8 cellular contexts compared by ENCODE assay signal in the genomic region with DNA sequence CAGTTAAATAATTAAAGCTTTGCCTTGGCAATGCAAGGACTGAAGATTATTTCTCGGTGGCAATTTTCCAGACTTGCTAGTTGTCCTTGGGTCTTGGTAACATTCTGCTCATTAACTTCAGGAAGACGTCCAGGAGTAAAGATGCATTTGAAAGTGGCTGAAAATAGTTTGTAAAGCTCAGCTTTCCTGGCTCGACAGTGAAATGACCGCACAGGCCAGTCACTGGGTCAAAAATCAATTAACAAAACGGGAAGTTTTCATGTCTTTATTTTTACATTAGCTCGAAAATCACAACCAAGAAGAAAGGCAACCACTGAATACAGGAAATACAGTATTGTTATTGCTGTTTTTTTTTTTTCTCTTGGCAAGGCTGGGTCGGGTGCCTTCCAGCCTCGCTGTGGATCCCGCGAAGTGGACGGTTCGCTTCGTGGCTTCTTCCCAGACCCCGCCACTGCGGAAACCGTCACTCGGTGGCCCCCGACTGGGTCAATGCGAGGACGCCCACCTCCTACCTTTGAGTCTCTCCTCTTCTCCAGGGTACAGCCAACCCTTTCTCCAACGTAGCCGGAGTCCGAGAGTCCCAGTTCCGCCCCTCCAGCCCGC. TPM values are rescaled to one million over a fixed set of nuclear protein-coding genes. Genes with fewer than 3 reads are reported as not detected.
DNase-seq lines count a peak whose midpoint lies in the region; ATAC-seq and TF ChIP-seq lines count a peak whose summit lies in the region.

No MANE protein-coding gene starts in this region.

- no peak overlapping the region for H3K27ac Mint-ChIP-seq in activated T-helper 17 cell treated with anti-CD3 and anti-CD28 coated beads, Interleukin-2, amount 50 U/mL, for 72 hours

- H3K4me1 ChIP-seq in right atrium auricular region = peaks cover 0 to 10% of the 10 kb centered on the region in 2 donors

- H3K36me3 Mint-ChIP-seq in activated T-helper 17 cell treated with anti-CD3 and anti-CD28 coated beads, Interleukin-2, amount 50 U/mL, for 72 hours (ENCODE audit: low read depth) = no peaks in the 10 kb centered on the region

- H3K27me3 Mint-ChIP-seq in activated T-helper 17 cell treated with anti-CD3 and anti-CD28 coated beads, Interleukin-2, amount 50 U/mL, for 72 hours = peaks cover 2% of the 10 kb centered on the region

- H3K36me3 ChIP-seq in right atrium auricular region = no peaks in the 10 kb centered on the region

- H3K27ac ChIP-seq in right atrium auricular region = peak overlapping the region; percentile 82 to 91

- TF ChIP-seq CTCF in right atrium auricular region (IDR thresholded peaks at IDR 0.05) (no peak), retinal pigment epithelial cell (conservative IDR thresholded peaks at IDR 0.05; ENCODE audit: low read depth, low read length) (no peak)

- no peak for ATAC-seq in activated T-helper 17 cell treated with anti-CD3 and anti-CD28 coated beads, Interleukin-2, amount 50 U/mL, for 72 hours (replicated peaks)
- ATAC-seq in GM21515 (IDR thresholded peaks at IDR 0.05; ENCODE audit: unreplicated experiment) (no peak), HG03135 (IDR thresholded peaks at IDR 0.05; ENCODE audit: unreplicated experiment) (no peak)

- peaks cover 7% of the 10 kb centered on the region for H3K4me1 Mint-ChIP-seq in activated T-helper 17 cell treated with anti-CD3 and anti-CD28 coated beads, Interleukin-2, amount 50 U/mL, for 72 hours

- DNase-seq in DMS 273 (lab: John Stamatoyannopoulos, UW; ENCODE audit: unreplicated experiment) (peak; percentile 32), DMS 273 treated with DMSO at 0.1 percent for 48 hours (lab: John Stamatoyannopoulos, UW) (no peak), right atrium auricular region (ENCODE audit: low spot score) (no peak), retinal pigment epithelial cell (ENCODE audit: low read depth) (no peak), NCI-H524 (lab: John Stamatoyannopoulos, UW) (no peak)

- H3K4me3 ChIP-seq in right atrium auricular region (peak overlapping the region; percentile 65 to 74), retinal pigment epithelial cell (ENCODE audit: low read length) (peak overlapping the region; percentile 80)

- H3K27me3 ChIP-seq in right atrium auricular region = no peaks in the 10 kb centered on the region

- H3K9me3 ChIP-seq in right atrium auricular region = no peaks in the 10 kb centered on the region

- H3K9me3 Mint-ChIP-seq in activated T-helper 17 cell treated with anti-CD3 and anti-CD28 coated beads, Interleukin-2, amount 50 U/mL, for 72 hours = no peaks in the 10 kb centered on the region

- peak overlapping the region; percentile 87 for H3K4me3 Mint-ChIP-seq in activated T-helper 17 cell treated with anti-CD3 and anti-CD28 coated beads, Interleukin-2, amount 50 U/mL, for 72 hours

RNA-seq across cellular contexts. Expression of gene SNX7, which starts 0.5 kb away (rescaled TPM):
- total RNA-seq in activated T-helper 17 cell treated with anti-CD3 and anti-CD28 coated beads, Interleukin-2, amount 50 U/mL, for 72 hours = 1 to 10 TPM; 1.6 to 2.0 TPM
- total RNA-seq in right atrium auricular region = 10 to 100 TPM; 17.7 to 25.0 TPM

Comparison
In these comparisons a context has a peak if more than half of its experiments do, and no peak if none do; other contexts are left out.
1. RNA of gene SNX7, which starts 0.5 kb away (total RNA-seq): 17.7 to 25.0 TPM in right atrium auricular region; 1.6 to 2.0 TPM in activated T-helper 17 cell treated with anti-CD3 and anti-CD28 coated beads, Interleukin-2, amount 50 U/mL, for 72 hours; every median in the first group is over 4 times any median in the second.